ENCODE assay signal across 1 cellular context in genomic region chr10:87544750-87545149, GRCh38.
TF ChIP-seq lines count a peak whose summit lies in the region.

No MANE protein-coding gene starts in this region.

TF ChIP-seq in A549, 52 proteins besides CTCF, POLR2A, EP300 and RAD21 (continued from another document):
- TF ChIP-seq POLR2AphosphoS2 (conservative IDR thresholded peaks at IDR 0.05; ENCODE audit: low read length): no peak
- no peak for TF ChIP-seq KDM5A (IDR thresholded peaks at IDR 0.05)
- TF ChIP-seq PHF8 (IDR thresholded peaks at IDR 0.05; ENCODE audit: borderline replicate concordance, low read depth): no peak
- TF ChIP-seq CHD2 (IDR thresholded peaks at IDR 0.05; ENCODE audit: low read length, partially characterized antibody): no peak
- no peak for TF ChIP-seq EHMT2 (IDR thresholded peaks at IDR 0.05; ENCODE audit: low read depth)
